ENCODE assay signal across 12 cellular contexts in the genomic region with DNA sequence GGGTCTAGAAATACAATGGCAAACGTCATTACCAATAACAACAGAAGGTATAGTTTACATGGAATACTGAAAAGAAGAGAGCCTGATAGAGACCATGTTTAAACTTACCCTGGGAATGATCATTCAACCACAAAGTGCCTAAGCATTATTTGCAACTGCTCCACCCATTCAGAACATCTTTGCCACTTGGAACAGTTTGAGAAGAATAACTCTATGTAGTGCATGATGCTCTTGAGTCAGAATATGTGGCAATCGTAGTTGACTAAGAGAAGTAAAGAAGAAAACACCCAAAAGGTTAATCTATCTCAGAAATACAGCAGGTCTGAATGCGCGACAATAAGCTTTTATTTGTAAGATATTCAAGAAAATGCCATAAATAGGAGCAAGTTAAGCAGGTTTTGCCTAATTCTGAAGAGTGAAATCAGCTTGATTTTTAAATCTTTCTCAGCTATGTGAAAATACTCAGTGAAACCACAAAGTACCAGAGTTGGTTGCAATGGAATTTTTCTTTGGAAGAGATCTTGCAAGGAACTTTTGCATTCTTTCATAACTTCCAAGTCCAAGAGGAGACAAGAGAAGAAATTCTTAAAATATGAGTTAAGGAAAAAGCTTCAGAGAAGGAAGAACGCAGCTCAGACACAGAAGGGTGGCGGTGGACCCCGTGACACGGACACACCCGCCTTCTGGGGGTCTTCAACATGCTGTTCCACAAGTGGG.
DNase-seq lines count a peak whose midpoint lies in the region; ATAC-seq and TF ChIP-seq lines count a peak whose summit lies in the region.
"Had no signal": no experiment of that assay in that cellular context is flagged by ENCODE, and none has a peak within 500 bp of the region (broad histone marks: within the 10 kb centered on the region; RNA-seq: fewer than 3 reads in every experiment).

No MANE protein-coding gene starts in this region.

- H2BK20ac ChIP-seq in IMR-90 (ENCODE audit: low read depth, low read length), result no peak overlapping the region; the same call in 1 of the 2 replicates

- TF ChIP-seq POLR2A in IMR-90 (IDR thresholded peaks at IDR 0.05; ENCODE audit: low read depth, low read length), result no peak
- no peak for TF ChIP-seq POLR2A in upper lobe of left lung (IDR thresholded peaks at IDR 0.05)

- H3K36me3 ChIP-seq in IMR-90 (ENCODE audit: control insufficient read depth, insufficient read depth, low read length), result peaks cover 3% of the 10 kb centered on the region
- peaks cover 8% of the 10 kb centered on the region for H3K36me3 ChIP-seq in lower lobe of right lung
- no peaks in the 10 kb centered on the region for H3K36me3 ChIP-seq in upper lobe of left lung

- no peak overlapping the region for H3K14ac ChIP-seq in IMR-90 (replicated peaks; ENCODE audit: low read depth, low read length)

- no peak overlapping the region for H4K91ac ChIP-seq in IMR-90 (ENCODE audit: insufficient read depth, low read depth, low read length)

- H3K9me1 ChIP-seq in IMR-90 (ENCODE audit: insufficient read depth, low read length), result peaks cover 13% of the 10 kb centered on the region

- DNase-seq in IMR-90 (peak; percentile 73), epithelial cell of esophagus (ENCODE audit: low read depth) (peak; percentile 64), lower lobe of right lung (no peak), upper lobe of left lung (no peak), UCSD-AML1 (lab: John Stamatoyannopoulos, UW; ENCODE audit: unreplicated experiment) (no peak), GM19238 (ENCODE audit: insufficient read length, low spot score) (no peak), iPS-NIHi7 (ENCODE audit: extremely low spot score) (no peak), NCI-H2029 (lab: John Stamatoyannopoulos, UW) (no peak)
- DNase-seq: dermis blood vessel endothelial cell, nephron progenitor cell had no signal

- TF ChIP-seq CTCF in IMR-90 (conservative IDR thresholded peaks at IDR 0.05; ENCODE audit: low read depth, low read length) (no peak), epithelial cell of esophagus (IDR thresholded peaks at IDR 0.05; ENCODE audit: insufficient read depth, low read depth, low read length, missing control alignments) (no peak), lower lobe of right lung (IDR thresholded peaks at IDR 0.05) (no peak), upper lobe of left lung (IDR thresholded peaks at IDR 0.05) (no peak)

- H3K4me2 ChIP-seq in IMR-90 (ENCODE audit: low read depth, low read length), result peak overlapping the region; percentile 20; the same call in 1 of the 2 replicates

- intact Hi-C loops in IMR-90 (cut with micrococcal nuclease) (no loop called here), lower lobe of right lung (cut with DNase I) (no loop called here)

- H3K9me3 ChIP-seq in IMR-90 (ENCODE audit: control insufficient read depth, insufficient read depth, low read length), result no peaks in the 10 kb centered on the region
- H3K9me3 ChIP-seq in lower lobe of right lung, result no peaks in the 10 kb centered on the region
- H3K9me3 ChIP-seq in upper lobe of left lung, result no peaks in the 10 kb centered on the region

- CTCF ChIA-PET in IMR-90 (lab: Yijun Ruan, JAX), result interaction anchor here (1.2 kb wide), 1 partner anchor 64 kb away, joined by 3 read pairs; a partner anchor contains a TSS

- H3K4ac ChIP-seq in IMR-90 (ENCODE audit: low read depth, low read length), result peak overlapping the region; percentile 20

- no peak overlapping the region for H4K5ac ChIP-seq in IMR-90 (ENCODE audit: low read depth, low read length)

- H3K4me1 ChIP-seq in IMR-90 (ENCODE audit: control insufficient read depth, insufficient read depth, low read length) (peaks cover 15% of the 10 kb centered on the region), lower lobe of right lung (peaks cover 19% of the 10 kb centered on the region), upper lobe of left lung (peaks cover 7 to 19% (median 10%) of the 10 kb centered on the region in 4 donors)

- no peak overlapping the region for H2AK5ac ChIP-seq in IMR-90 (ENCODE audit: low read depth, low read length)

- POLR2A ChIA-PET in IMR-90 (lab: Charles Lee; ENCODE audit: unreplicated experiment), result no interaction called here

- H3K9ac ChIP-seq in IMR-90 (ENCODE audit: low read depth, low read length), result no peak overlapping the region

- in situ Hi-C loops in IMR-90 (cut with MboI; ENCODE audit: low sequenced_read_pairs), result no loop called here

- TF ChIP-seq EP300 in upper lobe of left lung (IDR thresholded peaks at IDR 0.05), result no peak

- no peak overlapping the region for H2AK9ac ChIP-seq in IMR-90 (replicated peaks; ENCODE audit: low read depth, low read length, poor library complexity)

- BruUV-seq in IMR-90 (replicated peaks; lab: Mats Ljungman, UMichigan), result no TSS peak

- no peak overlapping the region for H3K23ac ChIP-seq in IMR-90 (ENCODE audit: low read depth, low read length)

- no peak for TF ChIP-seq RAD21 in IMR-90 (IDR thresholded peaks at IDR 0.05; ENCODE audit: low read length)

- peaks cover 0 to 14% of the 10 kb centered on the region in 2 experiments; a peak in 2 of 4 replicates for H3K79me1 ChIP-seq in IMR-90 (ENCODE audit: low read depth in 1 of 2, low read length in 2 of 2)

- H2BK5ac ChIP-seq in IMR-90 (ENCODE audit: low read depth, low read length, poor library complexity, severe bottlenecking), result peak overlapping the region; percentile 19

- no peak overlapping the region for H3K4me3 ChIP-seq in IMR-90 (ENCODE audit: insufficient read depth, low read depth, low read length)
- H3K4me3 ChIP-seq in epithelial cell of esophagus (ENCODE audit: low read length), result no peak overlapping the region
- H3K4me3 ChIP-seq in lower lobe of right lung, result no peak overlapping the region
- H3K4me3 ChIP-seq in upper lobe of left lung, result no peak overlapping the region

- dilution Hi-C loops in IMR-90 (cut with HindIII; ENCODE audit: low sequenced_read_pairs, unreplicated experiment), result no loop called here

- 84% methylated on average over 5 of the region's 9 CpGs; no CpG with 5 or more reads in 1 of the 2 experiments for WGBS in IMR-90 (ENCODE audit: extremely low coverage in 2 of 2, insufficient read length in 1 of 2), 2 experiments
- 71 to 75% methylated on average over 9 of the region's 9 CpGs for WGBS in upper lobe of left lung, 2 donors

- ATAC-seq in IMR-90 (ENCODE audit: low read depth), result peak; percentile 65
- no peak for ATAC-seq in lower lobe of right lung
- peak; percentile 15 to 88 for ATAC-seq in upper lobe of left lung (ENCODE audit: low FRiP score in 2 of 2)
- ATAC-seq: WTC11 had no signal

- no peaks in the 10 kb centered on the region; the same call in 1 of the 2 replicates for H4K20me1 ChIP-seq in IMR-90 (ENCODE audit: insufficient read depth, low read length)

- no peak overlapping the region for H3K56ac ChIP-seq in IMR-90 (ENCODE audit: extremely low read depth, insufficient read depth, low read length)

- no peak overlapping the region for H2BK15ac ChIP-seq in IMR-90 (ENCODE audit: low read depth, low read length)

- H3K18ac ChIP-seq in IMR-90 (ENCODE audit: low read depth, low read length), result no peak overlapping the region

- H3K27me3 ChIP-seq in IMR-90 (ENCODE audit: control insufficient read depth, insufficient read depth, low read length) (no peaks in the 10 kb centered on the region), lower lobe of right lung (ENCODE audit: low read depth) (no peaks in the 10 kb centered on the region), upper lobe of left lung (no peaks in the 10 kb centered on the region)

- H4K8ac ChIP-seq in IMR-90 (ENCODE audit: low read depth in 2 of 2, low read length in 2 of 2), result no peak overlapping the region

- H2BK120ac ChIP-seq in IMR-90 (ENCODE audit: low read depth, low read length), result no peak overlapping the region; the same call in 1 of the 2 replicates

- H3K27ac ChIP-seq in IMR-90 (ENCODE audit: insufficient read depth, low read length), result peak overlapping the region; percentile 16; the same call in 1 of the 2 replicates
- peak overlapping the region; percentile 59 for H3K27ac ChIP-seq in lower lobe of right lung
- peak overlapping the region; percentile 9 to 30 (median 26) for H3K27ac ChIP-seq in upper lobe of left lung
- H3K27ac ChIP-seq: RWPE1 had no signal

- no peak overlapping the region for H2AFZ ChIP-seq in IMR-90 (replicated peaks; ENCODE audit: low read length, poor library complexity)

TF ChIP-seq in IMR-90, 13 proteins besides CTCF, POLR2A, EP300 and RAD21:
- TF ChIP-seq FOS (IDR thresholded peaks at IDR 0.05; ENCODE audit: low read depth, low read length) (peak; percentile 25; the same call in 1 of the 2 replicates), CEBPB (IDR thresholded peaks at IDR 0.05; ENCODE audit: low read depth, low read length) (peak; percentile 95), MAFK (IDR thresholded peaks at IDR 0.05; ENCODE audit: low read depth, low read length) (no peak)
TF ChIP-seq in IMR-90: peak in this region for 2.

Comparison
In these comparisons a context has a peak if more than half of its experiments do, and no peak if none do; other contexts are left out.
1. ATAC-seq: peak in IMR-90 (single experiment) and upper lobe of left lung (2 of 2); none in lower lobe of right lung (0 of 2).
2. DNase-seq: peak in IMR-90 (single experiment) and epithelial cell of esophagus (single experiment); none in lower lobe of right lung (single experiment), upper lobe of left lung (0 of 2), UCSD-AML1 (single experiment), GM19238 (single experiment), iPS-NIHi7 (single experiment) and NCI-H2029 (single experiment).
3. Peak in every context shown above with its lines, with median percentiles within 50 percentile points of each other: H3K27ac ChIP-seq.